26 cellular contexts compared by ENCODE assay signal in the genomic region with DNA sequence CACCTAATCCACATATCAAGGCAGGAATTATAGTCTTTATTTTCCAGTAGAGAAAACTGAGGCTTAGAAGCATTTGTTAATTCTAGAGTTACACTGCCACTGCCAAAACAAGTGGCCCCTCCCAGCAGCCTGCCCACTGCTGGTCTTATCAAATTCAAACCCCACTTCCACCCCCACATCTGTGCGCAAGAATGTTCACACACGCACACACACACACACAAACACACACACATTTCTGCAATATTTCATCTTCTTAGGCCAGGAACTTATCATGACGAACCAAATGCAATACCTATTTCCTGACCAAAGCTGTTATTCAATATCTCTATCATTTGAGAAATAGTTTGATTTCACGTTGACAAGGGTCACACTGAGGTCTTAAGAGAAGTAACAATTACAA.
"Had no signal": no experiment of that assay in that cellular context is flagged by ENCODE, and none has a peak within 500 bp of the region (broad histone marks: within the 10 kb centered on the region; RNA-seq: fewer than 3 reads in every experiment).

No MANE protein-coding gene starts in this region.

- H3K36me3 ChIP-seq: brain microvascular endothelial cell had no signal

- H3K27ac ChIP-seq: ascending aorta, brain microvascular endothelial cell, gastroesophageal sphincter, spleen, testis, vagina, VCaP had no signal

- H3K27me3 Mint-ChIP-seq: activated CD4-positive, alpha-beta T cell treated with anti-CD3 and anti-CD28 coated beads, Interleukin-2, amount 10 ng/mL, durations not matched to agents 7 days and 5 days; memory B cell had no signal

- H3K9me3 ChIP-seq: ascending aorta, testis, vagina had no signal

- H3K4me3 Mint-ChIP-seq: activated CD4-positive, alpha-beta T cell treated with anti-CD3 and anti-CD28 coated beads, Interleukin-2, amount 10 ng/mL, durations not matched to agents 7 days and 5 days; activated CD8-positive, alpha-beta T cell treated with anti-CD3 and anti-CD28 coated beads, Interleukin-2, amount 10 ng/mL, durations not matched to agents 7 days and 5 days; memory B cell had no signal

- H3K9me3 Mint-ChIP-seq: activated CD4-positive, alpha-beta T cell treated with anti-CD3 and anti-CD28 coated beads, Interleukin-2, amount 10 ng/mL, durations not matched to agents 7 days and 5 days had no signal

- H3K4me3 ChIP-seq: ascending aorta, gastroesophageal sphincter, spleen, testis, vagina had no signal

- FAIRE-seq: keratinocyte had no signal

- H3K27ac Mint-ChIP-seq: activated CD4-positive, alpha-beta T cell treated with anti-CD3 and anti-CD28 coated beads, Interleukin-2, amount 10 ng/mL, durations not matched to agents 7 days and 5 days; activated CD8-positive, alpha-beta T cell treated with anti-CD3 and anti-CD28 coated beads, Interleukin-2, amount 10 ng/mL, durations not matched to agents 7 days and 5 days; memory B cell had no signal

- H3K27me3 ChIP-seq: ascending aorta, brain microvascular endothelial cell, gastroesophageal sphincter, spleen, testis, vagina had no signal

- H3K4me1 Mint-ChIP-seq: activated CD4-positive, alpha-beta T cell treated with anti-CD3 and anti-CD28 coated beads, Interleukin-2, amount 10 ng/mL, durations not matched to agents 7 days and 5 days had no signal

- H3K4me1 ChIP-seq: ascending aorta, gastroesophageal sphincter, spleen, testis, vagina had no signal

- DNase-seq: activated CD4-positive, alpha-beta T cell treated with anti-CD3 and anti-CD28 coated beads, Interleukin-2, amount 10 ng/mL, durations not matched to agents 7 days and 5 days; activated CD4-positive, CD25-positive, alpha-beta regulatory T cell treated with anti-CD3 and anti-CD28 coated beads, Interleukin-2, amount 50 U/mL, for 72 hours; activated CD8-positive, alpha-beta T cell treated with anti-CD3 and anti-CD28 coated beads, Interleukin-2, amount 10 ng/mL, durations not matched to agents 7 days and 5 days; activated gamma-delta T cell treated with Interleukin-2 at 50 U/mL for 16 hours; activated T-cell treated with anti-CD3 and anti-CD28 coated beads, Interleukin-2, amount 50 U/mL, for 1 hour; brain microvascular endothelial cell; caudate nucleus; dermis blood vessel endothelial cell; effector CD8-positive, alpha-beta T cell; head of caudate nucleus; left colon; occipital lobe; spleen; stimulated activated CD4-positive, alpha-beta T cell treated with anti-CD3 and anti-CD28 coated beads, Interleukin-4, amount 100 ng/mL, for 1 hour; stimulated activated naive CD4-positive, alpha-beta T cell; T-helper 1 cell; testis; trophoblast cell had no signal

- ATAC-seq: activated CD8-positive, alpha-beta T cell treated with anti-CD3 and anti-CD28 coated beads, Interleukin-2, amount 10 ng/mL, durations not matched to agents 7 days and 5 days; activated naive CD4-positive, alpha-beta T cell treated with anti-CD3 and anti-CD28 coated beads, Interleukin-2, amount 50 U/mL, for 72 hours; esophagus mucosa; gastroesophageal sphincter; left colon had no signal
